Comparison of ENCODE assay signal across 10 cellular contexts in genomic region chr15:31459011-31459748, GRCh38.
A peak's percentile ranks its signal among the peaks of the same experiment; 100 is the strongest.
DNase-seq lines count a peak whose midpoint lies in the region; ATAC-seq, FAIRE-seq and TF ChIP-seq lines count a peak whose summit lies in the region.
"Had no signal": no experiment of that assay in that cellular context is flagged by ENCODE, and none has a peak within 500 bp of the region (broad histone marks: within the 10 kb centered on the region; RNA-seq: fewer than 3 reads in every experiment).

No MANE protein-coding gene starts in this region.

- H3K9me2 ChIP-seq in SU-DHL-6 (replicated peaks; ENCODE audit: insufficient read depth, low read length), result no peaks in the 10 kb centered on the region

- H3K27me3 ChIP-seq in SU-DHL-6 (ENCODE audit: low read length), result no peaks in the 10 kb centered on the region
- H3K27me3 ChIP-seq in thyroid gland, result no peaks in the 10 kb centered on the region
- H3K27me3 ChIP-seq: cardiac muscle cell had no signal

- no peaks in the 10 kb centered on the region for H4K20me1 ChIP-seq in SU-DHL-6 (ENCODE audit: low read depth, low read length)

- WGBS in lower leg skin, 2 donors, result 53 to 59% methylated on average over 6 of the region's 6 CpGs
- 84 to 87% methylated on average over 6 of the region's 6 CpGs for WGBS in thyroid gland, 2 donors

- no peaks in the 10 kb centered on the region for H3K79me2 ChIP-seq in SU-DHL-6 (ENCODE audit: insufficient read depth, low read length)

- H3K9me3 ChIP-seq in SU-DHL-6 (ENCODE audit: insufficient read depth, low read length), result no peaks in the 10 kb centered on the region
- no peaks in the 10 kb centered on the region for H3K9me3 ChIP-seq in thyroid gland

- H3K36me3 ChIP-seq in SU-DHL-6 (ENCODE audit: low read length) (no peaks in the 10 kb centered on the region), thyroid gland (no peaks in the 10 kb centered on the region)
- H3K36me3 ChIP-seq: cardiac muscle cell had no signal

- H3K27ac ChIP-seq in SU-DHL-6 (ENCODE audit: low read depth, low read length) (peak overlapping the region; percentile 95), thyroid gland (no peak overlapping the region)
- H3K27ac ChIP-seq: cardiac muscle cell, HL-60 had no signal

- intact Hi-C loops in lower leg skin (cut with DNase I; ENCODE audit: low total_unique reads), result no loop called here
- intact Hi-C loops in thyroid gland (cut with DNase I), result no loop called here

- TF ChIP-seq POLR2A in lower leg skin (IDR thresholded peaks at IDR 0.05), result no peak
- no peak for TF ChIP-seq POLR2A in thyroid gland (IDR thresholded peaks at IDR 0.05)

- FAIRE-seq in HTR-8/SVneo (lab: Jason Lieb, UNC), result no peak

- peak overlapping the region; percentile 21 for H3K4me3 ChIP-seq in SU-DHL-6 (ENCODE audit: insufficient read depth, low read length, poor library complexity, severe bottlenecking)
- no peak overlapping the region for H3K4me3 ChIP-seq in lower leg skin (ENCODE audit: low read depth, poor library complexity, severe bottlenecking)
- H3K4me3 ChIP-seq in thyroid gland (replicated peaks in 1 of 3), result no peak overlapping the region
- H3K4me3 ChIP-seq: cardiac muscle cell had no signal

- TF ChIP-seq CTCF in SU-DHL-6 (IDR thresholded peaks at IDR 0.05; ENCODE audit: insufficient read depth, low read length, poor library complexity, severe bottlenecking), result no peak
- TF ChIP-seq CTCF in lower leg skin (IDR thresholded peaks at IDR 0.05), result no peak
- no peak for TF ChIP-seq CTCF in thyroid gland (IDR thresholded peaks at IDR 0.05)

- peak; percentile 95 for ATAC-seq in GM18858 (IDR thresholded peaks at IDR 0.05; ENCODE audit: unreplicated experiment)
- ATAC-seq in HG02678 (IDR thresholded peaks at IDR 0.05; ENCODE audit: unreplicated experiment), result peak; percentile 96

- DNase-seq in lower leg skin (ENCODE audit: low spot score in 2 of 2) (peak; percentile 47 to 66), amygdala (lab: John Stamatoyannopoulos, UW) (no peak), NCI-H1930 (lab: John Stamatoyannopoulos, UW) (no peak), thyroid gland (no peak), HTR-8/SVneo (ENCODE audit: insufficient read length, low spot score) (no peak)

- H2AFZ ChIP-seq in SU-DHL-6 (ENCODE audit: low read depth, low read length, severe bottlenecking), result no peak overlapping the region

- peak overlapping the region; percentile 76 for H3K4me2 ChIP-seq in SU-DHL-6 (ENCODE audit: low read depth, low read length, poor library complexity, severe bottlenecking)

- H3K9ac ChIP-seq in SU-DHL-6 (ENCODE audit: low read length), result peak overlapping the region; percentile 31

- peaks cover 0 to 4% of the 10 kb centered on the region in 2 donors for H3K4me1 ChIP-seq in thyroid gland

- H3F3A ChIP-seq in SU-DHL-6 (ENCODE audit: insufficient read depth), result peaks cover 58% of the 10 kb centered on the region

Comparison
In these comparisons a context has a peak if more than half of its experiments do, and no peak if none do; other contexts are left out.
1. DNase-seq: peak in lower leg skin (2 of 2); none in amygdala (0 of 56), NCI-H1930 (0 of 2), thyroid gland (0 of 2) and HTR-8/SVneo (single experiment).